8 cellular contexts compared by ENCODE assay signal in genomic region chr5:114055318-114055788, GRCh38.
DNase-seq lines count a peak whose midpoint lies in the region; ATAC-seq and TF ChIP-seq lines count a peak whose summit lies in the region.

No MANE protein-coding gene starts in this region.

- DNase-seq in AG20443 (ENCODE audit: low spot score) (peak; percentile 61), NCI-H2171 treated with DMSO at 0.1 percent for 48 hours (lab: John Stamatoyannopoulos, UW) (peak; percentile 66), mesenchymal stem cell (peak; percentile 78), vagina (ENCODE audit: extremely low spot score in 2 of 2) (no peak), MV-4-11 (lab: John Stamatoyannopoulos, UW) (no peak)
- DNase-seq in activated CD8-positive, alpha-beta T cell treated with anti-CD3 and anti-CD28 coated beads, Interleukin-2, amount 10 ng/mL, durations not matched to agents 7 days and 5 days: no peak

- no peak overlapping the region for H2AK5ac ChIP-seq in mesenchymal stem cell (ENCODE audit: low read length, severe bottlenecking)

- H3K4me3 Mint-ChIP-seq in activated CD8-positive, alpha-beta T cell treated with anti-CD3 and anti-CD28 coated beads, Interleukin-2, amount 10 ng/mL, durations not matched to agents 7 days and 5 days: no peak overlapping the region

- H3K4me3 ChIP-seq in endocrine pancreas (ENCODE audit: control insufficient read depth, insufficient read depth, low read length): peak overlapping the region; percentile 47
- peak overlapping the region; percentile 43 to 61 for H3K4me3 ChIP-seq in mesenchymal stem cell (ENCODE audit: insufficient read depth in 1 of 2, low read depth in 1 of 2, low read length in 2 of 2)
- peak overlapping the region; percentile 40 to 52 for H3K4me3 ChIP-seq in vagina

- H3K23ac ChIP-seq in mesenchymal stem cell (ENCODE audit: low read length in 2 of 2): no peak overlapping the region

- H2BK15ac ChIP-seq in mesenchymal stem cell (ENCODE audit: low read depth, poor library complexity, severe bottlenecking): no peak overlapping the region

- no peak overlapping the region for H2BK12ac ChIP-seq in mesenchymal stem cell (ENCODE audit: low read length in 2 of 2)

- no peak overlapping the region for H2BK120ac ChIP-seq in mesenchymal stem cell (ENCODE audit: low read depth, low read length)

- WGBS in mesenchymal stem cell: under 1% methylated on average over 36 of the region's 37 CpGs

- no peak overlapping the region for H2BK5ac ChIP-seq in mesenchymal stem cell (ENCODE audit: low read depth, low read length, poor library complexity, severe bottlenecking)

- H3K36me3 ChIP-seq in endocrine pancreas (ENCODE audit: control insufficient read depth, insufficient read depth, low read length) (no peaks in the 10 kb centered on the region), mesenchymal stem cell (ENCODE audit: control insufficient read depth in 1 of 2, insufficient read depth in 2 of 2, low read depth in 1 of 2, low read length in 2 of 2) (no peaks in the 10 kb centered on the region), vagina (no peaks in the 10 kb centered on the region)

- H3K27ac ChIP-seq in mesenchymal stem cell (ENCODE audit: low read length, poor library complexity, severe bottlenecking) (no peak overlapping the region), vagina (no peak overlapping the region)

- H3K9me3 Mint-ChIP-seq in activated CD8-positive, alpha-beta T cell treated with anti-CD3 and anti-CD28 coated beads, Interleukin-2, amount 10 ng/mL, durations not matched to agents 7 days and 5 days (ENCODE audit: insufficient read depth): no peaks in the 10 kb centered on the region

- no peaks in the 10 kb centered on the region for H3K79me1 ChIP-seq in mesenchymal stem cell (replicated peaks; ENCODE audit: low read length, poor library complexity, severe bottlenecking)

- no peak for TF ChIP-seq POLR2A in vagina (IDR thresholded peaks at IDR 0.05)

- CTCF ChIA-PET in activated CD8-positive, alpha-beta T cell treated with anti-CD3 and anti-CD28 coated beads, Interleukin-2, amount 10 ng/mL, durations not matched to agents 7 days and 5 days (lab: Charles Lee): no interaction called here

- no peaks in the 10 kb centered on the region for H3K9me3 ChIP-seq in endocrine pancreas (ENCODE audit: control insufficient read depth, low read length)
- no peaks in the 10 kb centered on the region for H3K9me3 ChIP-seq in mesenchymal stem cell (ENCODE audit: control insufficient read depth, low read length)
- no peaks in the 10 kb centered on the region for H3K9me3 ChIP-seq in vagina

- H4K91ac ChIP-seq in mesenchymal stem cell (ENCODE audit: low read length): no peak overlapping the region

- no peaks in the 10 kb centered on the region for H3K4me1 Mint-ChIP-seq in activated CD8-positive, alpha-beta T cell treated with anti-CD3 and anti-CD28 coated beads, Interleukin-2, amount 10 ng/mL, durations not matched to agents 7 days and 5 days (ENCODE audit: low read depth)

- H3K4me1 ChIP-seq in endocrine pancreas (ENCODE audit: control insufficient read depth, insufficient read depth, low read length) (no peaks in the 10 kb centered on the region), mesenchymal stem cell (ENCODE audit: control insufficient read depth, insufficient read depth, low read depth, low read length) (peaks cover 8% of the 10 kb centered on the region), vagina (peaks cover 15% of the 10 kb centered on the region)

- no peaks in the 10 kb centered on the region for H3K36me3 Mint-ChIP-seq in activated CD8-positive, alpha-beta T cell treated with anti-CD3 and anti-CD28 coated beads, Interleukin-2, amount 10 ng/mL, durations not matched to agents 7 days and 5 days (ENCODE audit: low read depth)

- ATAC-seq in activated CD8-positive, alpha-beta T cell treated with anti-CD3 and anti-CD28 coated beads, Interleukin-2, amount 10 ng/mL, durations not matched to agents 7 days and 5 days: no peak
- ATAC-seq in HG02571 (IDR thresholded peaks at IDR 0.05; ENCODE audit: unreplicated experiment): no peak

- intact Hi-C loops in vagina (cut with DNase I): no loop called here

- H3K27me3 ChIP-seq in endocrine pancreas (ENCODE audit: control insufficient read depth, insufficient read depth, low read length) (no peaks in the 10 kb centered on the region), mesenchymal stem cell (ENCODE audit: control insufficient read depth in 1 of 2, insufficient read depth in 1 of 2, low read length in 2 of 2) (peaks cover 52 to 55% of the 10 kb centered on the region in 2 experiments), vagina (no peaks in the 10 kb centered on the region)

- H3K27ac Mint-ChIP-seq in activated CD8-positive, alpha-beta T cell treated with anti-CD3 and anti-CD28 coated beads, Interleukin-2, amount 10 ng/mL, durations not matched to agents 7 days and 5 days: no peak overlapping the region

- no peak overlapping the region for H4K8ac ChIP-seq in mesenchymal stem cell (ENCODE audit: low read length)

- H3K27me3 Mint-ChIP-seq in activated CD8-positive, alpha-beta T cell treated with anti-CD3 and anti-CD28 coated beads, Interleukin-2, amount 10 ng/mL, durations not matched to agents 7 days and 5 days (ENCODE audit: low read depth): peaks cover 31% of the 10 kb centered on the region

- H3K4ac ChIP-seq in mesenchymal stem cell (ENCODE audit: low read depth in 1 of 2, low read length in 2 of 2): no peak overlapping the region

- peak overlapping the region; percentile 33 for H2AFZ ChIP-seq in mesenchymal stem cell (ENCODE audit: low read depth, low read length)

- POLR2A ChIA-PET in activated CD8-positive, alpha-beta T cell treated with anti-CD3 and anti-CD28 coated beads, Interleukin-2, amount 10 ng/mL, durations not matched to agents 7 days and 5 days (lab: Charles Lee): no interaction called here

- H3K18ac ChIP-seq in mesenchymal stem cell (ENCODE audit: low read depth in 1 of 2, low read length in 2 of 2): no peak overlapping the region

- H3K9ac ChIP-seq in endocrine pancreas (ENCODE audit: control insufficient read depth, insufficient read depth, low read length): peak overlapping the region; percentile 32
- H3K9ac ChIP-seq in mesenchymal stem cell (ENCODE audit: low read length): no peak overlapping the region

- H3K14ac ChIP-seq in mesenchymal stem cell (ENCODE audit: low read length in 2 of 2): no peak overlapping the region

- TF ChIP-seq CTCF in vagina (IDR thresholded peaks at IDR 0.05): no peak

- peak overlapping the region; percentile 96 for H3K4me2 ChIP-seq in mesenchymal stem cell (ENCODE audit: low read length, poor library complexity, severe bottlenecking)

Comparison
In these comparisons a context has a peak if more than half of its experiments do, and no peak if none do; other contexts are left out.
1. DNase-seq: peak in AG20443 (single experiment), NCI-H2171 treated with DMSO at 0.1 percent for 48 hours (single experiment) and mesenchymal stem cell (single experiment); none in vagina (0 of 2), MV-4-11 (single experiment) and activated CD8-positive, alpha-beta T cell treated with anti-CD3 and anti-CD28 coated beads, Interleukin-2, amount 10 ng/mL, durations not matched to agents 7 days and 5 days (single experiment).
2. Peak in every context shown above with its lines, with median percentiles within 50 percentile points of each other: H3K4me3 ChIP-seq.